Comparison of ENCODE assay signal across 8 cellular contexts in genomic region chr11:134033696-134034491, GRCh38.
DNase-seq lines count a peak whose midpoint lies in the region; ATAC-seq lines count a peak whose summit lies in the region.

No MANE protein-coding gene starts in this region.

- H3K9me3 Mint-ChIP-seq in central memory CD8-positive, alpha-beta T cell = no peaks in the 10 kb centered on the region

- DNase-seq in GM03348 (ENCODE audit: low spot score) (peak; percentile 93), NCI-H2081 treated with DMSO at 0.1 percent for 48 hours (lab: John Stamatoyannopoulos, UW) (peak; percentile 93), inferior parietal cortex (ENCODE audit: extremely low spot score) (peak; percentile 71), NOMO-1 (lab: John Stamatoyannopoulos, UW; ENCODE audit: unreplicated experiment in 2 of 2) (no peak)
- DNase-seq in activated CD4-positive, CD25-positive, alpha-beta regulatory T cell treated with anti-CD3 and anti-CD28 coated beads, Interleukin-2, amount 50 U/mL, for 16 hours (ENCODE audit: low read depth, low spot score) = peak; percentile 14
- DNase-seq in central memory CD8-positive, alpha-beta T cell (ENCODE audit: low spot score in 2 of 2) = no peak

- H3K4me3 ChIP-seq in skin epidermis = peak overlapping the region in 2 of 7 experiments; percentile 1 to 10

- peak overlapping the region; percentile 16 for H3K4me3 Mint-ChIP-seq in central memory CD8-positive, alpha-beta T cell

- H3K4me1 Mint-ChIP-seq in central memory CD8-positive, alpha-beta T cell = peaks cover 42% of the 10 kb centered on the region

- H3K27ac Mint-ChIP-seq in central memory CD8-positive, alpha-beta T cell (ENCODE audit: low read depth) = peak overlapping the region; percentile 63

- peaks cover 15% of the 10 kb centered on the region for H3K36me3 Mint-ChIP-seq in central memory CD8-positive, alpha-beta T cell (ENCODE audit: insufficient read depth)

- peaks cover 10% of the 10 kb centered on the region for H3K27me3 Mint-ChIP-seq in central memory CD8-positive, alpha-beta T cell

- peak; percentile 67 for ATAC-seq in HG02884 (IDR thresholded peaks at IDR 0.05; ENCODE audit: unreplicated experiment)
- peak; percentile 75 for ATAC-seq in central memory CD8-positive, alpha-beta T cell (replicated peaks; ENCODE audit: extremely low read depth, poor library complexity, severe bottlenecking)

- peak overlapping the region in 19 of 21 experiments; percentile 14 to 83 (median 69) for H3K27ac ChIP-seq in skin epidermis

Comparison
In these comparisons a context has a peak if more than half of its experiments do, and no peak if none do; other contexts are left out.
1. DNase-seq: peak in GM03348 (single experiment), NCI-H2081 treated with DMSO at 0.1 percent for 48 hours (single experiment), activated CD4-positive, CD25-positive, alpha-beta regulatory T cell treated with anti-CD3 and anti-CD28 coated beads, Interleukin-2, amount 50 U/mL, for 16 hours (single experiment) and inferior parietal cortex (single experiment); none in central memory CD8-positive, alpha-beta T cell (0 of 2) and NOMO-1 (0 of 2).